In the genomic region with DNA sequence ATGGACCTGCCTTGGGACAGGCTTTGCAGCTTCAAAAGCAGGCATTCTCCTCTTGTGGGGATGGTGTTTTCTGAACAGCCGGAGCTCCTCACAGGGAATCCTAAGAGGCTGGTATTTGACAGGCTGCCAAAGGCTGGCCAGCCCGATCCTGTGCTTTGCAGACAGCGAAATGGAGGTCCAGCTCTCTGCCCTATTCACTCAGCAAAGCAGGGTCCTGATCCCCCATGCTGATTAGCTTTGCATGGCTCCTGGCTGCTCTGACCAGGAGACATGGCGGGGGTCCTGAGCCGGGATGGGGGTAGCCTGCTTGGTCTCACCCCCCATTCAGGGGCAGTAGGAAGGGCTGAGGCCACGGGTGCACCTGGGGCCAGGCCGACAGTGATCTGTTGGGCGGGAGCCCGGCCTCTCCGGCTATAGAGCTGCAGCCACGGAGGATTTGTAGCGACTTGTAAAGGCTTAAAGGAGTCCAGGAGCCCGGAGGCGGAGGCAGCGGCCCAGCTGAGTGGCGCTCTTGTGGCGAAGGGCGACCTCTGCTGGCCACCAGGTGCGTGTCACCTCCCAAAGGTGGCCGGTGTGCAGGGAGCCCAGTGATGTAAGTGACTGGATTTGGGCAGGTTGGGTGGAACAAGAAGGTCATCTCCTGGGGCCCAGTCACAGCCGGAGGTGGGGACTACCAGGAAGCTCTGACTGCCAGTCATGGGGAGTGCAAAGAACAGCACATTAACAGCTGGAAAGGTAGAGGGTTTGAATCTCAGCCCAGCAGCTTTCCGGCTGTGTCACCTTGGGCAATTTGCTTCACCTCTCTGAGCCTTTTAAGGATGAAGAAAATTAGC, we compare ENCODE assay signal across 8 cellular contexts.
A peak's percentile ranks its signal among the peaks of the same experiment; 100 is the strongest.
DNase-seq lines count a peak whose midpoint lies in the region; ATAC-seq and TF ChIP-seq lines count a peak whose summit lies in the region.

No MANE protein-coding gene starts in this region.

- H3K4me1 ChIP-seq in HEK293 (ENCODE audit: control insufficient read depth, insufficient read depth, low read length) (no peaks in the 10 kb centered on the region), right atrium auricular region (peaks cover 0 to 65% of the 10 kb centered on the region in 2 donors)

- H3K27ac ChIP-seq in HEK293 (ENCODE audit: extremely low read depth, low read depth, low read length) (no peak overlapping the region), right atrium auricular region (peak overlapping the region; percentile 74 to 75)

- peak overlapping the region; percentile 67 for H3K27ac Mint-ChIP-seq in T-helper 17 cell

- H3K27me3 ChIP-seq in right atrium auricular region = no peaks in the 10 kb centered on the region

- peak; percentile 48 for DNase-seq in GF-D8 (lab: John Stamatoyannopoulos, UW)
- peak; percentile 57 for DNase-seq in NCI-H1105 (lab: John Stamatoyannopoulos, UW)
- DNase-seq in T-helper 17 cell = peak; percentile 58 to 72 (median 65)
- peak; percentile 27 to 86 (median 70) for DNase-seq in amygdala (lab: John Stamatoyannopoulos, UW)
- DNase-seq in right atrium auricular region (ENCODE audit: low spot score) = peak; percentile 93
- DNase-seq in renal cortical epithelial cell (ENCODE audit: low read depth) = peak; percentile 66

- ATAC-seq in T-helper 17 cell (peak; percentile 87), HG03097 (IDR thresholded peaks at IDR 0.05; ENCODE audit: low FRiP score, unreplicated experiment) (no peak)

- H3K27me3 Mint-ChIP-seq in T-helper 17 cell = no peaks in the 10 kb centered on the region

- TF ChIP-seq CTCF in HEK293 (tag by site-specific recombination; IDR thresholded peaks at IDR 0.05) (peak; percentile 94), right atrium auricular region (IDR thresholded peaks at IDR 0.05) (peak; percentile 87 to 96)

- POLR2A ChIA-PET in HEK293 (lab: Yijun Ruan, JAX) = interaction anchor here (0.8 to 1.2 kb wide), 3 partner anchors 32 to 221 kb away, joined by 3 to 5 read pairs (median 4); no protein-coding TSS in a partner anchor

- H3K36me3 ChIP-seq in HEK293 (ENCODE audit: control insufficient read depth in 2 of 2, insufficient read depth in 1 of 2, low read length in 2 of 2) (no peaks in the 10 kb centered on the region), right atrium auricular region (no peaks in the 10 kb centered on the region)

- CTCF ChIA-PET in HEK293 (lab: Yijun Ruan, JAX) = interaction anchor here (0.5 to 3.8 kb wide), 72 partner anchors 8 to 1240 kb away, joined by 3 to 27 read pairs (median 4); a partner anchor contains a TSS

- H3K36me3 Mint-ChIP-seq in T-helper 17 cell (ENCODE audit: low read depth) = no peaks in the 10 kb centered on the region

- H3K4me3 Mint-ChIP-seq in T-helper 17 cell = no peak overlapping the region

- H3K4me1 Mint-ChIP-seq in T-helper 17 cell = peaks cover 12% of the 10 kb centered on the region

- no peak overlapping the region for H3K4me3 ChIP-seq in HEK293 (ENCODE audit: low read depth, low read length)
- no peak overlapping the region for H3K4me3 ChIP-seq in right atrium auricular region

- H3K9me3 ChIP-seq in HEK293 (ENCODE audit: control insufficient read depth, insufficient read depth, low read depth, low read length) = no peaks in the 10 kb centered on the region
- H3K9me3 ChIP-seq in T-helper 17 cell (ENCODE audit: control insufficient read depth, low read length, poor library complexity, severe bottlenecking) = no peaks in the 10 kb centered on the region
- H3K9me3 ChIP-seq in right atrium auricular region = no peaks in the 10 kb centered on the region

TF ChIP-seq in HEK293, 187 proteins besides CTCF, POLR2A, EP300 and RAD21 (continues in another document):
- TF ChIP-seq ZNF596 (tag by site-specific recombination; IDR thresholded peaks at IDR 0.05) (no peak), SP7 (tag by site-specific recombination; IDR thresholded peaks at IDR 0.05) (peak; percentile 66), ZNF10 (tag by site-specific recombination; IDR thresholded peaks at IDR 0.05) (no peak), ZFP3 (tag by site-specific recombination; IDR thresholded peaks at IDR 0.05; ENCODE audit: low read depth) (no peak), ZNF248 (tag by site-specific recombination; IDR thresholded peaks at IDR 0.05) (no peak), ZNF175 (tag by site-specific recombination; IDR thresholded peaks at IDR 0.05) (no peak), ZNF555 (tag by site-specific recombination; conservative IDR thresholded peaks at IDR 0.05) (no peak), ZNF707 (tag by site-specific recombination; IDR thresholded peaks at IDR 0.05) (no peak), ZNF585B (tag by site-specific recombination; IDR thresholded peaks at IDR 0.05) (no peak), ZNF768 (tag by site-specific recombination; IDR thresholded peaks at IDR 0.05) (peak; percentile 79), ZFP37 (tag by site-specific recombination; IDR thresholded peaks at IDR 0.05) (peak; percentile 76; the same call in 1 of the 2 replicates), TRIM28 (IDR thresholded peaks at IDR 0.05; ENCODE audit: borderline replicate concordance, low read length) (no peak), ZNF664 (tag by site-specific recombination; IDR thresholded peaks at IDR 0.05) (no peak), ZBTB1 (tag by site-specific recombination; IDR thresholded peaks at IDR 0.05) (no peak), ZBTB7A (tag by site-specific recombination; IDR thresholded peaks at IDR 0.05; ENCODE audit: low read depth) (no peak), ZNF2 (tag by site-specific recombination; IDR thresholded peaks at IDR 0.05) (peak; percentile 82), ZNF776 (tag by site-specific recombination; IDR thresholded peaks at IDR 0.05; ENCODE audit: borderline replicate concordance) (no peak), ZNF354C (tag by site-specific recombination; IDR thresholded peaks at IDR 0.05; ENCODE audit: borderline replicate concordance, low read depth) (no peak), ZNF335 (tag by site-specific recombination; conservative IDR thresholded peaks at IDR 0.05) (0 out of 2 replicates have a peak, but pooled peaks have one; percentile 11), ZNF791 (tag by site-specific recombination; IDR thresholded peaks at IDR 0.05) (no peak), ZNF529 (tag by site-specific recombination; IDR thresholded peaks at IDR 0.05; ENCODE audit: insufficient replicate concordance) (no peak), SALL2 (tag by site-specific recombination; IDR thresholded peaks at IDR 0.05; ENCODE audit: borderline replicate concordance) (no peak), ZFP41 (tag by site-specific recombination; IDR thresholded peaks at IDR 0.05; ENCODE audit: borderline replicate concordance) (no peak), ZNF23 (tag by site-specific recombination; IDR thresholded peaks at IDR 0.05; ENCODE audit: borderline replicate concordance) (no peak), SCRT2 (tag by site-specific recombination; IDR thresholded peaks at IDR 0.05) (no peak), ZFP69B (tag by site-specific recombination; IDR thresholded peaks at IDR 0.05) (no peak), ZNF623 (tag by site-specific recombination; IDR thresholded peaks at IDR 0.05) (no peak), GLIS2 (tag by site-specific recombination; IDR thresholded peaks at IDR 0.05) (peak; percentile 43; the same call in 1 of the 2 replicates), ZNF311 (tag by site-specific recombination; IDR thresholded peaks at IDR 0.05; ENCODE audit: borderline replicate concordance) (no peak), ZNF548 (tag by site-specific recombination; IDR thresholded peaks at IDR 0.05) (no peak), ZNF629 (tag by site-specific recombination; IDR thresholded peaks at IDR 0.05) (peak; percentile 35)
- TF ChIP-seq, protein P1, sequence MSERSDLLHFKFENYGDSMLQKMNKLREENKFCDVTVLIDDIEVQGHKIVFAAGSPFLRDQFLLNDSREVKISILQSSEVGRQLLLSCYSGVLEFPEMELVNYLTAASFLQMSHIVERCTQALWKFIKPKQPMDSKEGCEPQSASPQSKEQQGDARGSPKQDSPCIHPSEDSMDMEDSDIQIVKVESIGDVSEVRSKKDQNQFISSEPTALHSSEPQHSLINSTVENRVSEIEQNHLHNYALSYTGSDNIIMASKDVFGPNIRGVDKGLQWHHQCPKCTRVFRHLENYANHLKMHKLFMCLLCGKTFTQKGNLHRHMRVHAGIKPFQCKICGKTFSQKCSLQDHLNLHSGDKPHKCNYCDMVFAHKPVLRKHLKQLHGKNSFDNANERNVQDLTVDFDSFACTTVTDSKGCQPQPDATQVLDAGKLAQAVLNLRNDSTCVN (tag by site-specific recombination; optimal IDR thresholded peaks at IDR 0.05) = peak; percentile 20
- TF ChIP-seq, protein P2, sequence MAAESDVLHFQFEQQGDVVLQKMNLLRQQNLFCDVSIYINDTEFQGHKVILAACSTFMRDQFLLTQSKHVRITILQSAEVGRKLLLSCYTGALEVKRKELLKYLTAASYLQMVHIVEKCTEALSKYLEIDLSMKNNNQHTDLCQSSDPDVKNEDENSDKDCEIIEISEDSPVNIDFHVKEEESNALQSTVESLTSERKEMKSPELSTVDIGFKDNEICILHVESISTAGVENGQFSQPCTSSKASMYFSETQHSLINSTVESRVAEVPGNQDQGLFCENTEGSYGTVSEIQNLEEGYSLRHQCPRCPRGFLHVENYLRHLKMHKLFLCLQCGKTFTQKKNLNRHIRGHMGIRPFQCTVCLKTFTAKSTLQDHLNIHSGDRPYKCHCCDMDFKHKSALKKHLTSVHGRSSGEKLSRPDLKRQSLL (tag by site-specific recombination; IDR thresholded peaks at IDR 0.05) = peak; percentile 67; the same call in 1 of the 2 replicates
- TF ChIP-seq, protein P3, sequence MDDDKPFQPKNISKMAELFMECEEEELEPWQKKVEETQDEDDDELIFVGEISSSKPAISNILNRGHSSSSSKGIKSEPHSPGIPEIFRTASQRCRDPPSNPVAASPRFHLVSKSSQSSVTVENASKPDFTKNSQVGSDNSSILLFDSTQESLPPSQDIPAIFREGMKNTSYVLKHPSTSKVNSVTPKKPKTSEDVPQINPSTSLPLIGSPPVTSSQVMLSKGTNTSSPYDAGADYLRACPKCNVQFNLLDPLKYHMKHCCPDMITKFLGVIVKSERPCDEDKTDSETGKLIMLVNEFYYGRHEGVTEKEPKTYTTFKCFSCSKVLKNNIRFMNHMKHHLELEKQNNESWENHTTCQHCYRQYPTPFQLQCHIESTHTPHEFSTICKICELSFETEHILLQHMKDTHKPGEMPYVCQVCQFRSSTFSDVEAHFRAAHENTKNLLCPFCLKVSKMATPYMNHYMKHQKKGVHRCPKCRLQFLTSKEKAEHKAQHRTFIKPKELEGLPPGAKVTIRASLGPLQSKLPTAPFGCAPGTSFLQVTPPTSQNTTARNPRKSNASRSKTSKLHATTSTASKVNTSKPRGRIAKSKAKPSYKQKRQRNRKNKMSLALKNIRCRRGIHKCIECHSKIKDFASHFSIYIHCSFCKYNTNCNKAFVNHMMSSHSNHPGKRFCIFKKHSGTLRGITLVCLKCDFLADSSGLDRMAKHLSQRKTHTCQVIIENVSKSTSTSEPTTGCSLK (tag by site-specific recombination; IDR thresholded peaks at IDR 0.05) = no peak
